8 cellular contexts compared by ENCODE assay signal in genomic region chr13:36297600-36298338, GRCh38. TPM values are rescaled to one million over a fixed set of nuclear protein-coding genes. Genes with fewer than 3 reads are reported as not detected.
DNase-seq lines count a peak whose midpoint lies in the region; ATAC-seq and TF ChIP-seq lines count a peak whose summit lies in the region.

Gene CCDC169 (minus strand): TSS chr13:36297814. CDS start chr13:36297719, 95 bp downstream.

- H3K27ac ChIP-seq in neural cell (ENCODE audit: low read length) = no peak within 1 kb of the TSS

- peak; percentile 38 for TF ChIP-seq EP300 in neural cell (conservative IDR thresholded peaks at IDR 0.05; ENCODE audit: poor library complexity, severe bottlenecking)

- peak; percentile 74 for DNase-seq in SIG-M5 treated with dmso at 0.1 percent for 504 hours (lab: John Stamatoyannopoulos, UW; ENCODE audit: unreplicated experiment)
- peak; percentile 23 for DNase-seq in activated gamma-delta T cell treated with Interleukin-2 at 50 U/mL for 16 hours
- DNase-seq in foreskin fibroblast = peak; percentile 64 to 89
- DNase-seq in stimulated activated naive CD8-positive, alpha-beta T cell treated with anti-CD3 and anti-CD28 coated beads, Interleukin-15, amount 100 ng/mL, for 72 hours = peak; percentile 53 to 58
- DNase-seq in NAMALWA (ENCODE audit: low spot score) = no peak

- no peaks in the 10 kb centered on the region for H4K20me1 ChIP-seq in neural cell (ENCODE audit: insufficient read depth)

- H3K9me3 ChIP-seq in neural cell (ENCODE audit: low read length) = no peaks in the 10 kb centered on the region

- H3K4me2 ChIP-seq in neural cell (ENCODE audit: low read length) = peak within 1 kb of the TSS; percentile 44

- H3K9me3 Mint-ChIP-seq in stimulated activated naive CD8-positive, alpha-beta T cell treated with anti-CD3 and anti-CD28 coated beads, Interleukin-15, amount 100 ng/mL, for 72 hours = no peaks in the 10 kb centered on the region

- peak within 1 kb of the TSS; percentile 76 to 83 for H3K27ac Mint-ChIP-seq in stimulated activated naive CD8-positive, alpha-beta T cell treated with anti-CD3 and anti-CD28 coated beads, Interleukin-15, amount 100 ng/mL, for 72 hours

- no peak for TF ChIP-seq RAD21 in neural cell (conservative IDR thresholded peaks at IDR 0.05)

- peak within 1 kb of the TSS; percentile 57 for H3K9ac ChIP-seq in neural cell (ENCODE audit: low read length)

- H3F3A ChIP-seq in neural cell (ENCODE audit: insufficient read depth, low read length, poor library complexity, severe bottlenecking) = no peaks in the 10 kb centered on the region

- TF ChIP-seq CTCF in foreskin fibroblast (IDR thresholded peaks at IDR 0.05; ENCODE audit: low read depth, low read length) (no peak), neural cell (IDR thresholded peaks at IDR 0.05; ENCODE audit: poor library complexity, severe bottlenecking) (no peak)

- H3K9me2 ChIP-seq in neural cell (ENCODE audit: insufficient read depth, low read length) = no peaks in the 10 kb centered on the region

- H2AFZ ChIP-seq in neural cell (ENCODE audit: low read depth, low read length) = peak within 1 kb of the TSS; percentile 28

- peaks cover 58% of the 10 kb centered on the region for H3K27me3 Mint-ChIP-seq in stimulated activated naive CD8-positive, alpha-beta T cell treated with anti-CD3 and anti-CD28 coated beads, Interleukin-15, amount 100 ng/mL, for 72 hours

- H3K4me3 ChIP-seq in foreskin fibroblast (ENCODE audit: low read depth in 1 of 2, low read length in 2 of 2) = peak within 1 kb of the TSS; percentile 69 to 76
- peak within 1 kb of the TSS; percentile 81 for H3K4me3 ChIP-seq in neural cell (ENCODE audit: low read length)

- ATAC-seq in GM18511 (IDR thresholded peaks at IDR 0.05; ENCODE audit: unreplicated experiment) (peak; percentile 65), HG03354 (IDR thresholded peaks at IDR 0.05; ENCODE audit: poor library complexity, severe bottlenecking, unreplicated experiment) (peak; percentile 66)
- peak; percentile 89 for ATAC-seq in stimulated activated naive CD8-positive, alpha-beta T cell treated with anti-CD3 and anti-CD28 coated beads, Interleukin-15, amount 100 ng/mL, for 72 hours

- peaks cover 26% of the 10 kb centered on the region for H3K27me3 ChIP-seq in neural cell (ENCODE audit: insufficient read depth, low read depth, low read length)

- H3K36me3 ChIP-seq in neural cell (ENCODE audit: insufficient read depth, low read length) = no peaks in the 10 kb centered on the region

- peaks cover 21% of the 10 kb centered on the region for H3K4me1 Mint-ChIP-seq in stimulated activated naive CD8-positive, alpha-beta T cell treated with anti-CD3 and anti-CD28 coated beads, Interleukin-15, amount 100 ng/mL, for 72 hours

- H3K4me3 Mint-ChIP-seq in stimulated activated naive CD8-positive, alpha-beta T cell treated with anti-CD3 and anti-CD28 coated beads, Interleukin-15, amount 100 ng/mL, for 72 hours = peak within 1 kb of the TSS; percentile 87 to 89

- H3K79me2 ChIP-seq in neural cell (replicated peaks; ENCODE audit: insufficient read depth, low read length) = no peaks in the 10 kb centered on the region

TF ChIP-seq in neural cell, 6 proteins besides CTCF, POLR2A, EP300 and RAD21:
- TF ChIP-seq MXI1 (conservative IDR thresholded peaks at IDR 0.05; ENCODE audit: poor library complexity, severe bottlenecking) (peak; percentile 63), POLR2AphosphoS5 (IDR thresholded peaks at IDR 0.05) (no peak), REST (IDR thresholded peaks at IDR 0.05; ENCODE audit: borderline replicate concordance) (no peak), EZH2 (IDR thresholded peaks at IDR 0.05; ENCODE audit: borderline replicate concordance, insufficient read depth, low read length, poor library complexity, severe bottlenecking) (no peak), TAF1 (IDR thresholded peaks at IDR 0.05; ENCODE audit: low read depth) (no peak), SMC3 (conservative IDR thresholded peaks at IDR 0.05; ENCODE audit: poor library complexity) (peak; percentile 27)

RNA-seq across cellular contexts. Expression of gene CCDC169, which starts in this region (rescaled TPM):
- 3.8 and 6.9 TPM in 2 replicates for polyA plus RNA-seq in neural cell
- 2.2 and 4.7 TPM in 2 replicates for polyA minus RNA-seq in neural cell
